In genomic region chr17:82292251-82293154, GRCh38 we compare ENCODE assay signal across 8 cellular contexts. TPM values are rescaled to one million over a fixed set of nuclear protein-coding genes. Genes with fewer than 3 reads are reported as not detected.
DNase-seq lines count a peak whose midpoint lies in the region; ATAC-seq lines count a peak whose summit lies in the region.

No MANE protein-coding gene starts in this region.

- H3K4me1 Mint-ChIP-seq in activated CD4-positive, alpha-beta T cell treated with anti-CD3 and anti-CD28 coated beads, Interleukin-2, amount 10 ng/mL, durations not matched to agents 7 days and 5 days, result peaks cover 53% of the 10 kb centered on the region
- H3K4me1 Mint-ChIP-seq in dendritic cell treated with granulocyte-macrophage colony-stimulating factor and Interleukin-4, amounts not matched to agents 40 ng/mL and 50 ng/mL, for 4 days (ENCODE audit: low read depth), result peaks cover 48% of the 10 kb centered on the region

- CTCF ChIA-PET in activated CD4-positive, alpha-beta T cell treated with anti-CD3 and anti-CD28 coated beads, Interleukin-2, amount 10 ng/mL, durations not matched to agents 7 days and 5 days (lab: Charles Lee), result interaction anchor here (0.6 to 2.2 kb wide), 8 partner anchors 9 to 342 kb away, joined by 3 to 7 read pairs (median 4); partner anchors contain the start of gene DCXR

- peak overlapping the region; percentile 87 for H3K4me3 Mint-ChIP-seq in activated CD4-positive, alpha-beta T cell treated with anti-CD3 and anti-CD28 coated beads, Interleukin-2, amount 10 ng/mL, durations not matched to agents 7 days and 5 days
- peak overlapping the region; percentile 83 for H3K4me3 Mint-ChIP-seq in dendritic cell treated with granulocyte-macrophage colony-stimulating factor and Interleukin-4, amounts not matched to agents 40 ng/mL and 50 ng/mL, for 4 days

- no peaks in the 10 kb centered on the region for H3K9me3 Mint-ChIP-seq in activated CD4-positive, alpha-beta T cell treated with anti-CD3 and anti-CD28 coated beads, Interleukin-2, amount 10 ng/mL, durations not matched to agents 7 days and 5 days
- no peaks in the 10 kb centered on the region for H3K9me3 Mint-ChIP-seq in dendritic cell treated with granulocyte-macrophage colony-stimulating factor and Interleukin-4, amounts not matched to agents 40 ng/mL and 50 ng/mL, for 4 days

- peak overlapping the region; percentile 93 for H3K27ac Mint-ChIP-seq in activated CD4-positive, alpha-beta T cell treated with anti-CD3 and anti-CD28 coated beads, Interleukin-2, amount 10 ng/mL, durations not matched to agents 7 days and 5 days
- H3K27ac Mint-ChIP-seq in dendritic cell treated with granulocyte-macrophage colony-stimulating factor and Interleukin-4, amounts not matched to agents 40 ng/mL and 50 ng/mL, for 4 days, result peak overlapping the region; percentile 91

- DNase-seq in C1 segment of cervical spinal cord (lab: John Stamatoyannopoulos, UW) (peak; percentile 56 to 96 (median 93)), NCI-H526 treated with DMSO at 0.1 percent for 48 hours (lab: John Stamatoyannopoulos, UW) (peak; percentile 98), left lobe of liver (ENCODE audit: low spot score) (peak; percentile 96)
- DNase-seq in activated CD4-positive, alpha-beta T cell treated with anti-CD3 and anti-CD28 coated beads, Interleukin-2, amount 10 ng/mL, durations not matched to agents 7 days and 5 days, result peak; percentile 96
- DNase-seq in stimulated activated CD4-positive, alpha-beta T cell treated with anti-CD3 and anti-CD28 coated beads, Interleukin-2, amount 100 ng/mL, for 24 hours, result peak; percentile 92

- intact Hi-C loops in dendritic cell treated with granulocyte-macrophage colony-stimulating factor and Interleukin-4, amounts not matched to agents 40 ng/mL and 50 ng/mL, for 4 days (cut with micrococcal nuclease), result loop anchor here (10.0 kb wide), 1 partner anchor 58 kb away; no protein-coding TSS in a partner anchor

- ATAC-seq in GM19351 (IDR thresholded peaks at IDR 0.05; ENCODE audit: unreplicated experiment), result peak; percentile 97
- ATAC-seq in HG03520 (IDR thresholded peaks at IDR 0.05; ENCODE audit: unreplicated experiment), result peak; percentile 97
- ATAC-seq in left lobe of liver, result peak; percentile 90

- POLR2A ChIA-PET in activated CD4-positive, alpha-beta T cell treated with anti-CD3 and anti-CD28 coated beads, Interleukin-2, amount 10 ng/mL, durations not matched to agents 7 days and 5 days (lab: Charles Lee), result interaction anchor here (0.6 to 1.3 kb wide), 2 partner anchors 9 to 11 kb away, joined by 3 to 7 read pairs; no protein-coding TSS in a partner anchor

- peaks cover 2% of the 10 kb centered on the region for H3K36me3 Mint-ChIP-seq in activated CD4-positive, alpha-beta T cell treated with anti-CD3 and anti-CD28 coated beads, Interleukin-2, amount 10 ng/mL, durations not matched to agents 7 days and 5 days (ENCODE audit: low read depth)
- no peaks in the 10 kb centered on the region for H3K36me3 Mint-ChIP-seq in dendritic cell treated with granulocyte-macrophage colony-stimulating factor and Interleukin-4, amounts not matched to agents 40 ng/mL and 50 ng/mL, for 4 days (ENCODE audit: low read depth)

- no peaks in the 10 kb centered on the region for H3K27me3 Mint-ChIP-seq in activated CD4-positive, alpha-beta T cell treated with anti-CD3 and anti-CD28 coated beads, Interleukin-2, amount 10 ng/mL, durations not matched to agents 7 days and 5 days
- H3K27me3 Mint-ChIP-seq in dendritic cell treated with granulocyte-macrophage colony-stimulating factor and Interleukin-4, amounts not matched to agents 40 ng/mL and 50 ng/mL, for 4 days, result peaks cover 16% of the 10 kb centered on the region

RNA-seq across cellular contexts. Expression of gene CSNK1D, which starts 19.0 kb away (rescaled TPM):
- total RNA-seq in activated CD4-positive, alpha-beta T cell treated with anti-CD3 and anti-CD28 coated beads, Interleukin-2, amount 10 ng/mL, durations not matched to agents 7 days and 5 days, result 100 to 1,000 TPM; 115 to 142 TPM
- 49.6 TPM for total RNA-seq in left lobe of liver

RNA-seq across cellular contexts. Expression of gene CD7, which starts 24.9 kb away (rescaled TPM):
- 100 to 1,000 TPM; 285 to 292 TPM for total RNA-seq in activated CD4-positive, alpha-beta T cell treated with anti-CD3 and anti-CD28 coated beads, Interleukin-2, amount 10 ng/mL, durations not matched to agents 7 days and 5 days
- 1.4 TPM for total RNA-seq in left lobe of liver

RNA-seq across cellular contexts. Expression of gene SECTM1, which starts 41.1 kb away (rescaled TPM):
- total RNA-seq in activated CD4-positive, alpha-beta T cell treated with anti-CD3 and anti-CD28 coated beads, Interleukin-2, amount 10 ng/mL, durations not matched to agents 7 days and 5 days, result 10 to 100 TPM; 16.4 TPM
- 3.0 TPM for total RNA-seq in left lobe of liver

Comparison
In these comparisons a context has a peak if more than half of its experiments do, and no peak if none do; other contexts are left out.
1. Peak in every context shown above with its lines: DNase-seq and ATAC-seq.
2. RNA of gene CD7, which starts 24.9 kb away (total RNA-seq): 285 to 292 TPM in activated CD4-positive, alpha-beta T cell treated with anti-CD3 and anti-CD28 coated beads, Interleukin-2, amount 10 ng/mL, durations not matched to agents 7 days and 5 days; 1.4 TPM in left lobe of liver (single experiment); every median in the first group is over 100 times any median in the second.